In the genomic region with DNA sequence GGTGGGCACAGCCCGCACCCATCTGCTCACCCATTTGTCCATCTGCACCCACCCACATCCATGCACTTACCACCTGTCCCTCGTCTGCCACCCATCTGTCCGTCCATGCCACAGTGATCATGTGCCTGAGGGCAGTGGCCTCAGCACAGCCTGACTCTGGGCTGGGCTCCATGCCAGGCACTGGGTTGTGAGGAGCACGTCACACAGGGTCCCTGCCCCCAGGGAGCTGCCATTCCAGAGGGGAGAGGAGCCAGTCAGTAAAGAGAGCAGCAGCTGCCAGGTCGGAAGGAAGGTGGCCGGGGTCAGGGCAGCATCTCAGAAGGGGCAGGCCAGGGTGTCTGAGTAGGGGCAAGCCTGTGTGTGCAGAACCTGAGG, we compare ENCODE assay signal across 28 cellular contexts. TPM values are rescaled to one million over a fixed set of nuclear protein-coding genes. Genes with fewer than 3 reads are reported as not detected.
DNase-seq lines count a peak whose midpoint lies in the region; ATAC-seq, FAIRE-seq and TF ChIP-seq lines count a peak whose summit lies in the region.
"Had no signal": no experiment of that assay in that cellular context is flagged by ENCODE, and none has a peak within 500 bp of the region (broad histone marks: within the 10 kb centered on the region; RNA-seq: fewer than 3 reads in every experiment).

No MANE protein-coding gene starts in this region.

- H3K9me3 ChIP-seq in BLaER1 (no peaks in the 10 kb centered on the region), H9 (ENCODE audit: control insufficient read depth, low read depth, low read length) (peaks cover 56% of the 10 kb centered on the region)

- no peak for DNase-seq in HTR-8/SVneo (ENCODE audit: insufficient read length, low spot score)
- DNase-seq in stimulated activated effector memory CD8-positive, alpha-beta T cell treated with anti-CD3 and anti-CD28 coated beads, Interleukin-12 subunit alpha, Interleukin-12 subunit beta, amount 100 ng/mL, for 72 hours (ENCODE audit: low spot score in 2 of 2): no peak
- no peak for DNase-seq in H4 (ENCODE audit: low spot score)
- DNase-seq in left ventricle myocardium superior: no peak
- DNase-seq in H9: no peak
- DNase-seq: AML-193; CD8-positive, alpha-beta memory T cell; DMS 273 treated with DMSO at 0.1 percent for 48 hours; DMS79; EL; GDM1; GOT3; Kasumi-1; NCI-H1092 treated with DMSO at 0.1 percent for 48 hours; NCI-H1436; NCI-H187; NCI-H2081 treated with DMSO at 0.1 percent for 48 hours; NCI-H2171; NCI-H226; NCI-H510A; NCI-H69; SHP77 treated with DMSO at 0.1 percent for 48 hours had no signal

- H3K14ac ChIP-seq in H9 (ENCODE audit: insufficient read depth, low read length): no peak overlapping the region

- H2AK5ac ChIP-seq in H9 (ENCODE audit: insufficient read length, low read length): no peak overlapping the region

- H3K4me3 ChIP-seq in BLaER1: no peak overlapping the region
- H3K4me3 ChIP-seq: GM12878 had no signal

- H3K4me1 ChIP-seq in BLaER1 (peaks cover 91% of the 10 kb centered on the region), H9 (ENCODE audit: insufficient read depth, low read length) (no peaks in the 10 kb centered on the region)

- no peak overlapping the region for H4K8ac ChIP-seq in H9 (replicated peaks; ENCODE audit: insufficient read length, low read depth, low read length)

- no peak overlapping the region for H3K56ac ChIP-seq in H9 (ENCODE audit: insufficient read length, low read depth, low read length)

- TF ChIP-seq CTCF in brain (conservative IDR thresholded peaks at IDR 0.05) (no peak), H9 (conservative IDR thresholded peaks at IDR 0.05) (no peak)

- no peak overlapping the region for H2BK5ac ChIP-seq in H9 (ENCODE audit: insufficient read length, low read length)

- H4K5ac ChIP-seq in H9 (ENCODE audit: insufficient read length, low read depth, low read length): no peak overlapping the region

- no peak overlapping the region for H2AFZ ChIP-seq in H9 (ENCODE audit: low read length)

- H3K36me3 Mint-ChIP-seq in brain (peaks cover 29% of the 10 kb centered on the region), H9 (ENCODE audit: insufficient read depth in 1 of 3, low read depth in 3 of 3) (peaks cover 30 to 55% (median 36%) of the 10 kb centered on the region in 3 experiments)
- peaks cover 5% of the 10 kb centered on the region for H3K36me3 Mint-ChIP-seq in stimulated activated effector memory CD8-positive, alpha-beta T cell treated with anti-CD3 and anti-CD28 coated beads, Interleukin-12 subunit alpha, Interleukin-12 subunit beta, amount 100 ng/mL, for 72 hours

- H4K91ac ChIP-seq in H9 (ENCODE audit: insufficient read length, low read depth, low read length): no peak overlapping the region

- H3K27me3 ChIP-seq in BLaER1: no peaks in the 10 kb centered on the region
- H3K27me3 ChIP-seq in H9 (ENCODE audit: insufficient read depth, low read length): peaks cover 12% of the 10 kb centered on the region; the same call in 1 of the 2 replicates

- no CpG with 5 or more reads among the region's 6 CpGs for whole genome bisulfite sequencing in H9 (ENCODE audit: extremely low coverage, insufficient read length, low lambda C conversion rate)

- H3K4me2 ChIP-seq in BLaER1 (peak overlapping the region; percentile 81), H9 (ENCODE audit: insufficient read depth, insufficient read length, low read length) (no peak overlapping the region)

- no peaks in the 10 kb centered on the region for H3K23me2 ChIP-seq in H9 (ENCODE audit: insufficient read length, low read depth, low read length, poor library complexity, severe bottlenecking)

- peaks cover 19% of the 10 kb centered on the region; the same call in 1 of the 2 replicates for H4K20me1 ChIP-seq in BLaER1
- H4K20me1 ChIP-seq in H9 (ENCODE audit: control insufficient read depth, insufficient read depth, insufficient read length): no peaks in the 10 kb centered on the region

- H3K9me3 Mint-ChIP-seq in brain: peaks cover 0 to 10% (median 5%) of the 10 kb centered on the region in 5 experiments
- H3K9me3 Mint-ChIP-seq in stimulated activated effector memory CD8-positive, alpha-beta T cell treated with anti-CD3 and anti-CD28 coated beads, Interleukin-12 subunit alpha, Interleukin-12 subunit beta, amount 100 ng/mL, for 72 hours: peaks cover 7% of the 10 kb centered on the region
- peaks cover 65 to 72% of the 10 kb centered on the region in 2 experiments for H3K9me3 Mint-ChIP-seq in H9
- H3K9me3 Mint-ChIP-seq: CD8-positive, alpha-beta memory T cell had no signal

- H3K4ac ChIP-seq in H9 (ENCODE audit: low read depth, low read length): no peak overlapping the region

- peaks cover 11% of the 10 kb centered on the region; the same call in 1 of the 2 replicates for H3K36me3 ChIP-seq in BLaER1

- no peak overlapping the region for H2BK120ac ChIP-seq in H9 (ENCODE audit: low read depth, low read length, poor library complexity, severe bottlenecking)

- peaks cover 33% of the 10 kb centered on the region for H3K4me1 Mint-ChIP-seq in brain
- H3K4me1 Mint-ChIP-seq in stimulated activated effector memory CD8-positive, alpha-beta T cell treated with anti-CD3 and anti-CD28 coated beads, Interleukin-12 subunit alpha, Interleukin-12 subunit beta, amount 100 ng/mL, for 72 hours: peaks cover 43% of the 10 kb centered on the region
- H3K4me1 Mint-ChIP-seq in H9: no peaks in the 10 kb centered on the region

- 0 out of 2 replicates have a peak overlapping the region, but pooled peaks have one; percentile 39 for H3K9ac ChIP-seq in BLaER1
- H3K9ac ChIP-seq in H9 (ENCODE audit: extremely low read depth, insufficient read length, low read length): no peak overlapping the region

- H3K23ac ChIP-seq in H9 (ENCODE audit: insufficient read length, low read depth, low read length): no peak overlapping the region

- no peaks in the 10 kb centered on the region for H3K79me2 ChIP-seq in H9 (ENCODE audit: insufficient read depth, low read length)

- H2BK15ac ChIP-seq in H9 (ENCODE audit: low read depth, low read length): no peak overlapping the region

- peaks cover 3% of the 10 kb centered on the region for H3K27me3 Mint-ChIP-seq in brain
- H3K27me3 Mint-ChIP-seq in H9 (ENCODE audit: low read depth): peaks cover 83% of the 10 kb centered on the region

- H3K27ac Mint-ChIP-seq in brain (peak overlapping the region in 3 of 5 experiments; percentile 25 to 77 (median 76)), H9 (no peak overlapping the region)
- H3K27ac Mint-ChIP-seq in stimulated activated effector memory CD8-positive, alpha-beta T cell treated with anti-CD3 and anti-CD28 coated beads, Interleukin-12 subunit alpha, Interleukin-12 subunit beta, amount 100 ng/mL, for 72 hours: peak overlapping the region; percentile 87

- H2BK12ac ChIP-seq in H9 (ENCODE audit: insufficient read length, low read depth, low read length): no peak overlapping the region

- intact Hi-C loops in left ventricle myocardium superior (cut with micrococcal nuclease): no loop called here

- FAIRE-seq in HTR-8/SVneo (lab: Jason Lieb, UNC): peak; percentile 16
- FAIRE-seq: A204.1, GM12878 had no signal

- H3K27ac ChIP-seq in BLaER1 (peak overlapping the region; percentile 73), H9 (ENCODE audit: insufficient read length, low read depth, low read length) (no peak overlapping the region)
- H3K27ac ChIP-seq: C4-2B had no signal

- no peak for ATAC-seq in stimulated activated effector memory CD8-positive, alpha-beta T cell treated with anti-CD3 and anti-CD28 coated beads, Interleukin-12 subunit alpha, Interleukin-12 subunit beta, amount 100 ng/mL, for 72 hours
- ATAC-seq in left ventricle myocardium superior: no peak
- ATAC-seq: GM12878, HCT116 had no signal

- H3K79me1 ChIP-seq in H9 (ENCODE audit: insufficient read depth, low read depth, low read length, poor library complexity, severe bottlenecking): no peaks in the 10 kb centered on the region

- H3K4me3 Mint-ChIP-seq in brain: no peak overlapping the region
- H3K4me3 Mint-ChIP-seq in stimulated activated effector memory CD8-positive, alpha-beta T cell treated with anti-CD3 and anti-CD28 coated beads, Interleukin-12 subunit alpha, Interleukin-12 subunit beta, amount 100 ng/mL, for 72 hours: no peak overlapping the region
- H3K4me3 Mint-ChIP-seq in H9: no peak overlapping the region; a peak in 1 of 5 replicates
- H3K4me3 Mint-ChIP-seq: CD8-positive, alpha-beta memory T cell had no signal

- H3T11ph ChIP-seq in H9 (ENCODE audit: low read length): no peak overlapping the region

- no peak overlapping the region for H3K18ac ChIP-seq in H9 (ENCODE audit: insufficient read length, low read depth, low read length)

- H2BK20ac ChIP-seq in H9 (ENCODE audit: low read depth, low read length, poor library complexity, severe bottlenecking): no peak overlapping the region

RNA-seq across cellular contexts. Expression of gene FBRSL1, which starts 43.6 kb away (rescaled TPM):
- 59.3 TPM for polyA plus RNA-seq in brain (ENCODE audit: insufficient read depth, low read depth, low replicate concordance)
- 1.5 and 1.8 TPM in 2 replicates for total RNA-seq in H4 (2014; rRNA removed; shearing (Covaris generic))
- 68.0 TPM for total RNA-seq in left ventricle myocardium superior
- total RNA-seq in H9 (2021): 90.8 and 92.3 TPM in 2 replicates

Comparison
In these comparisons a context has a peak if more than half of its experiments do, and no peak if none do; other contexts are left out.
1. H3K27ac Mint-ChIP-seq: peak in brain (3 of 5) and stimulated activated effector memory CD8-positive, alpha-beta T cell treated with anti-CD3 and anti-CD28 coated beads, Interleukin-12 subunit alpha, Interleukin-12 subunit beta, amount 100 ng/mL, for 72 hours (single experiment); none in H9 (0 of 3).
2. RNA of gene FBRSL1, which starts 43.6 kb away (total RNA-seq): 90.8 to 92.3 TPM in H9 and 68.0 TPM in left ventricle myocardium superior (single experiment); 1.5 to 1.8 TPM in H4; every median in the first group is over 10 times any median in the second.